ENCODE assay signal across 17 cellular contexts in the genomic region with DNA sequence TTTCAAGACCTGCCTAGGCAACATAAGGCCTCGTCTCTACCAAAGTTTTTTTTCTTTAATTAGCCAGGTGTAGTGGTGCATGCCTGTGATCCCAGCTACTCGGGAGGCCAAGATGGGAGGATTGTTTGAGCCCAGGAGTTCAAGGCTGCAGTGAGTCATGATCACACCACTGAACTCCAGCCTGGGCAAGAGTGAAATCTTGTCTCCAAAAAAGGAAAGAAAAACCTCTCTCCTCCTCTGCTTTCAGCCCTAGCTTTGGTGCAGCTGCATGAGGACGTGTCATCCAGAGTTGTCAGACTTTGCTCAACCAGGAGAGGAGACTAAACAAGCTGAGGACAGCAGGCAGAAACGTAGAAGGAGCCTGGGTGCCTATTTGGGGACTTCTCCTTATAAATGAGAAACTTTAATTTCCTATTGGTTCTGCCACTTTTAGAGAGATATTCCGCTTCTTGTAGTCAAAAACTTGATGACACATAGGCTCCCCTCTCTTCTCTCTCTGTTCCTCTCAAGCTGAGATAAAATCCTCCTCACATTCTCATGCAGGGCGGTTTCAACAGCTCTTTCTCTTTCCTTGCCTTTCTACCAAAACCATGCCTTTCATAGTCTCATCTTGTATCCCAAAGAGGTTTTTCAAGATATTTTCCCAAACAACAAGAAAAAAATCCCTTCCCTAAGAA.
DNase-seq lines count a peak whose midpoint lies in the region; ATAC-seq lines count a peak whose summit lies in the region.
"Had no signal": no experiment of that assay in that cellular context is flagged by ENCODE, and none has a peak within 500 bp of the region (broad histone marks: within the 10 kb centered on the region; RNA-seq: fewer than 3 reads in every experiment).

No MANE protein-coding gene starts in this region.

- H3K27ac Mint-ChIP-seq in activated naive CD4-positive, alpha-beta T cell treated with anti-CD3 and anti-CD28 coated beads, Interleukin-2, amount 50 U/mL, for 72 hours = peak overlapping the region; percentile 23 to 27
- H3K27ac Mint-ChIP-seq in activated naive CD4-positive, alpha-beta T cell treated with anti-CD3 and anti-CD28 coated beads for 36 hours = no peak overlapping the region
- peak overlapping the region; percentile 64 for H3K27ac Mint-ChIP-seq in activated T-helper 17 cell treated with anti-CD3 and anti-CD28 coated beads, Interleukin-2, amount 50 U/mL, for 72 hours
- no peak overlapping the region for H3K27ac Mint-ChIP-seq in stimulated activated effector memory CD8-positive, alpha-beta T cell treated with anti-CD3 and anti-CD28 coated beads, Interleukin-12 subunit alpha, Interleukin-12 subunit beta, amount 100 ng/mL, for 72 hours
- H3K27ac Mint-ChIP-seq: activated naive CD4-positive, alpha-beta T cell treated with anti-CD3 and anti-CD28 coated beads, Interleukin-2, amount 10 ng/mL, durations not matched to agents 7 days and 5 days; neural progenitor cell had no signal

- peak; percentile 49 to 60 for ATAC-seq in activated naive CD4-positive, alpha-beta T cell treated with anti-CD3 and anti-CD28 coated beads, Interleukin-2, amount 50 U/mL, for 72 hours
- peak; percentile 75 for ATAC-seq in activated T-helper 17 cell treated with anti-CD3 and anti-CD28 coated beads, Interleukin-2, amount 50 U/mL, for 72 hours (replicated peaks)
- peak; percentile 59 for ATAC-seq in stimulated activated effector memory CD8-positive, alpha-beta T cell treated with anti-CD3 and anti-CD28 coated beads, Interleukin-12 subunit alpha, Interleukin-12 subunit beta, amount 100 ng/mL, for 72 hours
- ATAC-seq in GM19463 (IDR thresholded peaks at IDR 0.05; ENCODE audit: unreplicated experiment) = no peak

- intact Hi-C loops in activated naive CD4-positive, alpha-beta T cell treated with anti-CD3 and anti-CD28 coated beads for 36 hours (cut with micrococcal nuclease) = no loop called here

- CTCF ChIA-PET in activated naive CD4-positive, alpha-beta T cell treated with anti-CD3 and anti-CD28 coated beads for 36 hours (lab: Charles Lee) = no interaction called here

- H3K27me3 Mint-ChIP-seq in activated naive CD4-positive, alpha-beta T cell treated with anti-CD3 and anti-CD28 coated beads for 36 hours (ENCODE audit: low read depth) = peaks cover under 1% of the 10 kb centered on the region
- peaks cover 24% of the 10 kb centered on the region for H3K27me3 Mint-ChIP-seq in activated T-helper 17 cell treated with anti-CD3 and anti-CD28 coated beads, Interleukin-2, amount 50 U/mL, for 72 hours

- no peak for DNase-seq in activated naive CD4-positive, alpha-beta T cell treated with anti-CD3 and anti-CD28 coated beads, Interleukin-2, amount 50 U/mL, for 72 hours (ENCODE audit: low spot score in 2 of 2)
- no peak for DNase-seq in activated naive CD4-positive, alpha-beta T cell treated with anti-CD3 and anti-CD28 coated beads for 36 hours
- DNase-seq in iris pigment epithelial cell (ENCODE audit: low read depth) = peak; percentile 10
- DNase-seq in stimulated activated effector memory CD8-positive, alpha-beta T cell treated with anti-CD3 and anti-CD28 coated beads, Interleukin-12 subunit alpha, Interleukin-12 subunit beta, amount 100 ng/mL, for 72 hours (ENCODE audit: low spot score in 2 of 2) = no peak
- no peak for DNase-seq in COLO829 (ENCODE audit: low spot score)
- no peak for DNase-seq in hypothalamus (lab: John Stamatoyannopoulos, UW)
- DNase-seq: activated CD4-positive, CD25-positive, alpha-beta regulatory T cell; activated naive CD4-positive, alpha-beta T cell treated with anti-CD3 and anti-CD28 coated beads, Interleukin-2, amount 10 ng/mL, durations not matched to agents 7 days and 5 days; COR-L47; kidney; NCI-H1930; NCI-H510A; SJCRH30; T-helper 2 cell had no signal

- no peaks in the 10 kb centered on the region for H3K36me3 Mint-ChIP-seq in activated naive CD4-positive, alpha-beta T cell treated with anti-CD3 and anti-CD28 coated beads, Interleukin-2, amount 50 U/mL, for 72 hours
- no peaks in the 10 kb centered on the region for H3K36me3 Mint-ChIP-seq in activated naive CD4-positive, alpha-beta T cell treated with anti-CD3 and anti-CD28 coated beads for 36 hours (ENCODE audit: low read depth)
- H3K36me3 Mint-ChIP-seq in activated T-helper 17 cell treated with anti-CD3 and anti-CD28 coated beads, Interleukin-2, amount 50 U/mL, for 72 hours (ENCODE audit: low read depth) = no peaks in the 10 kb centered on the region
- H3K36me3 Mint-ChIP-seq in stimulated activated effector memory CD8-positive, alpha-beta T cell treated with anti-CD3 and anti-CD28 coated beads, Interleukin-12 subunit alpha, Interleukin-12 subunit beta, amount 100 ng/mL, for 72 hours = no peaks in the 10 kb centered on the region
- H3K36me3 Mint-ChIP-seq: activated naive CD4-positive, alpha-beta T cell treated with anti-CD3 and anti-CD28 coated beads, Interleukin-2, amount 10 ng/mL, durations not matched to agents 7 days and 5 days; neural progenitor cell had no signal

- peaks cover 10% of the 10 kb centered on the region for H3K4me1 Mint-ChIP-seq in activated naive CD4-positive, alpha-beta T cell treated with anti-CD3 and anti-CD28 coated beads for 36 hours (ENCODE audit: low read depth)
- peaks cover 6% of the 10 kb centered on the region for H3K4me1 Mint-ChIP-seq in activated T-helper 17 cell treated with anti-CD3 and anti-CD28 coated beads, Interleukin-2, amount 50 U/mL, for 72 hours
- H3K4me1 Mint-ChIP-seq in stimulated activated effector memory CD8-positive, alpha-beta T cell treated with anti-CD3 and anti-CD28 coated beads, Interleukin-12 subunit alpha, Interleukin-12 subunit beta, amount 100 ng/mL, for 72 hours = peaks cover 11% of the 10 kb centered on the region
- H3K4me1 Mint-ChIP-seq: activated naive CD4-positive, alpha-beta T cell treated with anti-CD3 and anti-CD28 coated beads, Interleukin-2, amount 10 ng/mL, durations not matched to agents 7 days and 5 days; neural progenitor cell had no signal

- H3K9me3 Mint-ChIP-seq in activated naive CD4-positive, alpha-beta T cell treated with anti-CD3 and anti-CD28 coated beads, Interleukin-2, amount 50 U/mL, for 72 hours = peaks cover 0 to 8% of the 10 kb centered on the region in 2 donors
- no peaks in the 10 kb centered on the region for H3K9me3 Mint-ChIP-seq in activated naive CD4-positive, alpha-beta T cell treated with anti-CD3 and anti-CD28 coated beads for 36 hours
- no peaks in the 10 kb centered on the region for H3K9me3 Mint-ChIP-seq in activated T-helper 17 cell treated with anti-CD3 and anti-CD28 coated beads, Interleukin-2, amount 50 U/mL, for 72 hours
- peaks cover 3% of the 10 kb centered on the region for H3K9me3 Mint-ChIP-seq in stimulated activated effector memory CD8-positive, alpha-beta T cell treated with anti-CD3 and anti-CD28 coated beads, Interleukin-12 subunit alpha, Interleukin-12 subunit beta, amount 100 ng/mL, for 72 hours

- no peak overlapping the region for H3K4me3 Mint-ChIP-seq in activated naive CD4-positive, alpha-beta T cell treated with anti-CD3 and anti-CD28 coated beads for 36 hours
- H3K4me3 Mint-ChIP-seq in activated T-helper 17 cell treated with anti-CD3 and anti-CD28 coated beads, Interleukin-2, amount 50 U/mL, for 72 hours = peak overlapping the region; percentile 34
- no peak overlapping the region for H3K4me3 Mint-ChIP-seq in stimulated activated effector memory CD8-positive, alpha-beta T cell treated with anti-CD3 and anti-CD28 coated beads, Interleukin-12 subunit alpha, Interleukin-12 subunit beta, amount 100 ng/mL, for 72 hours
- H3K4me3 Mint-ChIP-seq: activated naive CD4-positive, alpha-beta T cell treated with anti-CD3 and anti-CD28 coated beads, Interleukin-2, amount 10 ng/mL, durations not matched to agents 7 days and 5 days; neural progenitor cell had no signal

Comparison
In these comparisons a context has a peak if more than half of its experiments do, and no peak if none do; other contexts are left out.
1. H3K27ac Mint-ChIP-seq: peak in activated naive CD4-positive, alpha-beta T cell treated with anti-CD3 and anti-CD28 coated beads, Interleukin-2, amount 50 U/mL, for 72 hours (2 of 2) and activated T-helper 17 cell treated with anti-CD3 and anti-CD28 coated beads, Interleukin-2, amount 50 U/mL, for 72 hours (single experiment); none in activated naive CD4-positive, alpha-beta T cell treated with anti-CD3 and anti-CD28 coated beads for 36 hours (single experiment) and stimulated activated effector memory CD8-positive, alpha-beta T cell treated with anti-CD3 and anti-CD28 coated beads, Interleukin-12 subunit alpha, Interleukin-12 subunit beta, amount 100 ng/mL, for 72 hours (single experiment).